Comparison of ENCODE assay signal across 30 cellular contexts in the genomic region with DNA sequence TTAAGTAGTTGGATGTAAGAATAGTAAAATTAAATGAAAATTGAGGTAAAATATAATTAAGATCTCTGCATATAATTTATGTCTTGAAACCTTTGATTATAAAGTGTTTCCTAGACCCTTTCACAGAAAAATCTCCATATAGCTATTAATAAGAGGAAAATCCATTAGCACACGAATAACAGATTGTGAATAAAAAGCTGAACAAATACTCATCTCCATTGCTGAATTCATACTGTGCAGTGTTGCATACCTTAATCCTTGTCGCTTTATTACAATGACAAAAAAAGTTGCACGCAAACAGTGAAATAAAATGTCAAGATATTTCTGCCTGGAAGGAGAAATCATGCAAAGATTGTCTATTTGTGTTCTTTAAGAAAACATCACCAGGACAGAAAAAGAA.
"Had no signal": no experiment of that assay in that cellular context is flagged by ENCODE, and none has a peak within 500 bp of the region (broad histone marks: within the 10 kb centered on the region; RNA-seq: fewer than 3 reads in every experiment).

No MANE protein-coding gene starts in this region.

- H3K9me3 ChIP-seq: adrenal gland, ascending aorta, body of pancreas, breast epithelium had no signal

- H3K27ac ChIP-seq: adrenal gland, ascending aorta, body of pancreas, brain microvascular endothelial cell, breast epithelium, cardiac muscle cell had no signal

- H3K4me3 ChIP-seq: adrenal gland, ascending aorta, body of pancreas, breast epithelium, cardiac muscle cell had no signal

- H3K36me3 ChIP-seq: adrenal gland, ascending aorta, brain microvascular endothelial cell, breast epithelium, cardiac muscle cell had no signal

- H3K27me3 ChIP-seq: adrenal gland, ascending aorta, body of pancreas, brain microvascular endothelial cell, breast epithelium, cardiac muscle cell had no signal

- H3K4me1 ChIP-seq: adrenal gland, ascending aorta, body of pancreas, breast epithelium had no signal

- DNase-seq: activated effector memory CD4-positive, alpha-beta T cell treated with anti-CD3 and anti-CD28 coated beads, Interleukin-2, amount 50 U/mL, for 16 hours; activated effector memory CD4-positive, alpha-beta T cell treated with Interleukin-2 at 50 U/mL for 16 hours; activated gamma-delta T cell; activated gamma-delta T cell treated with Interleukin-2 at 50 U/mL for 16 hours; activated naive CD4-positive, alpha-beta T cell; activated naive CD4-positive, alpha-beta T cell treated with anti-CD3 and anti-CD28 coated beads for 36 hours; activated naive CD4-positive, alpha-beta T cell treated with anti-CD3 and anti-CD28 coated beads, Interleukin-2, amount 10 ng/mL, durations not matched to agents 7 days and 5 days; activated naive CD4-positive, alpha-beta T cell treated with anti-CD3 and anti-CD28 coated beads, Interleukin-2, amount 50 U/mL, for 16 hours; activated naive CD4-positive, alpha-beta T cell treated with Interleukin-2 at 50 U/mL for 16 hours; activated naive CD8-positive, alpha-beta T cell treated with anti-CD3 and anti-CD28 coated beads for 36 hours; activated naive CD8-positive, alpha-beta T cell treated with anti-CD3 and anti-CD28 coated beads, Interleukin-2, amount 10 ng/mL, durations not matched to agents 7 days and 5 days; activated naive CD8-positive, alpha-beta T cell treated with anti-CD3 and anti-CD28 coated beads, Interleukin-2, amount 50 U/mL, for 24 hours; activated T-cell treated with anti-CD3 and anti-CD28 coated beads for 4 hours; activated T-cell treated with anti-CD3 and anti-CD28 coated beads, Interleukin-2, amount 50 U/mL, for 1 hour; activated T-cell treated with anti-CD3 and anti-CD28 coated beads, Interleukin-2, amount 50 U/mL, for 24 hours; activated T-cell treated with anti-CD3 and anti-CD28 coated beads, Interleukin-2, amount 50 U/mL, for 4 hours; activated T-cell treated with anti-CD3 and anti-CD28 coated beads, Interleukin-2, amount 50 U/mL, for 48 hours; activated T-cell treated with anti-CD3 and anti-CD28 coated beads, Interleukin-2, amount 50 U/mL, for 72 hours; adrenal gland; amniotic stem cell; amygdala; anterior cingulate cortex; aorta; body of pancreas; brain microvascular endothelial cell; caudate nucleus; central memory CD4-positive, alpha-beta T cell had no signal
